34 cellular contexts compared by ENCODE assay signal in genomic region chr12:96156211-96156610, GRCh38.
"Had no signal": no experiment of that assay in that cellular context is flagged by ENCODE, and none has a peak within 500 bp of the region (broad histone marks: within the 10 kb centered on the region; RNA-seq: fewer than 3 reads in every experiment).

No MANE protein-coding gene starts in this region.

- H3K4me1 ChIP-seq: adrenal gland, body of pancreas, breast epithelium had no signal

- H3K27me3 Mint-ChIP-seq: activated B cell treated with CpG ODN at 0.5 μM for 24 hours; activated CD4-positive, alpha-beta memory T cell treated with anti-CD3 and anti-CD28 coated beads, Interleukin-2, amount 10 ng/mL, durations not matched to agents 7 days and 5 days; activated CD4-positive, alpha-beta T cell treated with anti-CD3 and anti-CD28 coated beads, Interleukin-2, amount 10 ng/mL, durations not matched to agents 7 days and 5 days; activated CD8-positive, alpha-beta memory T cell treated with anti-CD3 and anti-CD28 coated beads, Interleukin-2, amount 10 ng/mL, durations not matched to agents 7 days and 5 days; activated naive CD4-positive, alpha-beta T cell treated with anti-CD3 and anti-CD28 coated beads, Interleukin-2, amount 50 U/mL, for 24 hours; activated naive CD8-positive, alpha-beta T cell treated with anti-CD3 and anti-CD28 coated beads for 36 hours; activated T-cell treated with anti-CD3 and anti-CD28 coated beads, Interleukin-2, amount 50 U/mL, for 24 hours; central memory CD8-positive, alpha-beta T cell had no signal

- DNase-seq: activated B cell treated with CpG ODN at 0.5 μM for 24 hours; activated CD4-positive, alpha-beta memory T cell treated with anti-CD3 and anti-CD28 coated beads, Interleukin-2, amount 10 ng/mL, durations not matched to agents 7 days and 5 days; activated CD4-positive, alpha-beta T cell treated with anti-CD3 and anti-CD28 coated beads for 4 hours; activated CD4-positive, alpha-beta T cell treated with anti-CD3 and anti-CD28 coated beads, Interleukin-2, amount 10 ng/mL, durations not matched to agents 7 days and 5 days; activated CD4-positive, alpha-beta T cell treated with anti-CD3 and anti-CD28 coated beads, Interleukin-2, amount 50 U/mL, for 48 hours; activated CD4-positive, CD25-positive, alpha-beta regulatory T cell treated with anti-CD3 and anti-CD28 coated beads, Interleukin-2, amount 50 U/mL, for 72 hours; activated CD8-positive, alpha-beta memory T cell treated with anti-CD3 and anti-CD28 coated beads for 24 hours; activated CD8-positive, alpha-beta memory T cell treated with anti-CD3 and anti-CD28 coated beads, Interleukin-2, amount 10 ng/mL, durations not matched to agents 7 days and 5 days; activated CD8-positive, alpha-beta memory T cell treated with anti-CD3 and anti-CD28 coated beads, Interleukin-2, amount 50 U/mL, for 48 hours; activated CD8-positive, alpha-beta T cell treated with anti-CD3 and anti-CD28 coated beads, Interleukin-2, amount 10 ng/mL, durations not matched to agents 7 days and 5 days; activated effector memory CD4-positive, alpha-beta T cell treated with Interleukin-2 at 50 U/mL for 16 hours; activated gamma-delta T cell; activated naive CD4-positive, alpha-beta T cell treated with anti-CD3 and anti-CD28 coated beads, Interleukin-2, amount 10 ng/mL, durations not matched to agents 7 days and 5 days; activated naive CD4-positive, alpha-beta T cell treated with Interleukin-2 at 50 U/mL for 16 hours; activated naive CD8-positive, alpha-beta T cell treated with anti-CD3 and anti-CD28 coated beads for 36 hours; activated T-cell treated with anti-CD3 and anti-CD28 coated beads, Interleukin-2, amount 50 U/mL, for 24 hours; activated T-cell treated with anti-CD3 and anti-CD28 coated beads, Interleukin-2, amount 50 U/mL, for 48 hours; adrenal gland; amniotic stem cell; aorta; body of pancreas; brain microvascular endothelial cell; caudate nucleus; cerebellar nuclear complex; T-helper 1 cell; T-helper 2 cell; T-helper 9 cell had no signal

- H3K4me3 ChIP-seq: adrenal gland, body of pancreas, breast epithelium had no signal

- H3K9me3 Mint-ChIP-seq: activated B cell treated with CpG ODN at 0.5 μM for 24 hours; activated CD4-positive, alpha-beta T cell treated with anti-CD3 and anti-CD28 coated beads, Interleukin-2, amount 10 ng/mL, durations not matched to agents 7 days and 5 days; activated naive CD4-positive, alpha-beta T cell treated with anti-CD3 and anti-CD28 coated beads, Interleukin-2, amount 10 ng/mL, durations not matched to agents 7 days and 5 days; activated naive CD4-positive, alpha-beta T cell treated with anti-CD3 and anti-CD28 coated beads, Interleukin-2, amount 50 U/mL, for 24 hours; activated naive CD8-positive, alpha-beta T cell treated with anti-CD3 and anti-CD28 coated beads for 36 hours; activated T-cell treated with anti-CD3 and anti-CD28 coated beads, Interleukin-2, amount 50 U/mL, for 24 hours; activated T-helper 2 cell treated with anti-CD3 and anti-CD28 coated beads, Interferon-gamma antibody, Interleukin-2, Interleukin-4, amounts not matched to agents 10 μg/mL and 5 μg/mL and 100 μg/mL, durations not matched to agents 14 hours and 24 hours and 36 hours; central memory CD8-positive, alpha-beta T cell; T-helper 1 cell treated with Interleukin-12 subunit alpha and Interleukin-12 subunit beta and Interleukin-4 antibody, amounts not matched to agents 30 μg/mL and 1 μg/mL, for 36 hours; T-helper 2 cell treated with Interferon-gamma antibody and Interleukin-4, amounts not matched to agents 5 μg/mL and 100 μg/mL, for 36 hours had no signal

- H3K9me3 ChIP-seq: adrenal gland, body of pancreas, breast epithelium had no signal

- H3K36me3 ChIP-seq: adrenal gland, brain microvascular endothelial cell, breast epithelium had no signal

- ATAC-seq: activated CD8-positive, alpha-beta memory T cell treated with anti-CD3 and anti-CD28 coated beads, Interleukin-2, amount 10 ng/mL, durations not matched to agents 7 days and 5 days; activated CD8-positive, alpha-beta T cell treated with anti-CD3 and anti-CD28 coated beads, Interleukin-2, amount 10 ng/mL, durations not matched to agents 7 days and 5 days; body of pancreas had no signal

- H3K27me3 ChIP-seq: adrenal gland, body of pancreas, brain microvascular endothelial cell, breast epithelium had no signal

- H3K36me3 Mint-ChIP-seq: activated naive CD4-positive, alpha-beta T cell treated with anti-CD3 and anti-CD28 coated beads, Interleukin-2, amount 10 ng/mL, durations not matched to agents 7 days and 5 days; activated naive CD4-positive, alpha-beta T cell treated with anti-CD3 and anti-CD28 coated beads, Interleukin-2, amount 50 U/mL, for 24 hours; activated naive CD8-positive, alpha-beta T cell treated with anti-CD3 and anti-CD28 coated beads for 36 hours had no signal

- H3K27ac ChIP-seq: adrenal gland, body of pancreas, brain microvascular endothelial cell, breast epithelium, VCaP had no signal

- H3K4me3 Mint-ChIP-seq: activated B cell treated with CpG ODN at 0.5 μM for 24 hours; activated CD4-positive, alpha-beta memory T cell treated with anti-CD3 and anti-CD28 coated beads, Interleukin-2, amount 10 ng/mL, durations not matched to agents 7 days and 5 days; activated CD4-positive, alpha-beta T cell treated with anti-CD3 and anti-CD28 coated beads, Interleukin-2, amount 10 ng/mL, durations not matched to agents 7 days and 5 days; activated CD8-positive, alpha-beta memory T cell treated with anti-CD3 and anti-CD28 coated beads, Interleukin-2, amount 10 ng/mL, durations not matched to agents 7 days and 5 days; activated CD8-positive, alpha-beta T cell treated with anti-CD3 and anti-CD28 coated beads, Interleukin-2, amount 10 ng/mL, durations not matched to agents 7 days and 5 days; activated naive CD4-positive, alpha-beta T cell treated with anti-CD3 and anti-CD28 coated beads, Interleukin-2, amount 10 ng/mL, durations not matched to agents 7 days and 5 days; activated naive CD4-positive, alpha-beta T cell treated with anti-CD3 and anti-CD28 coated beads, Interleukin-2, amount 50 U/mL, for 24 hours; activated naive CD8-positive, alpha-beta T cell treated with anti-CD3 and anti-CD28 coated beads for 36 hours; activated T-cell treated with anti-CD3 and anti-CD28 coated beads, Interleukin-2, amount 50 U/mL, for 24 hours; central memory CD8-positive, alpha-beta T cell; T-helper 1 cell treated with Interleukin-12 subunit alpha and Interleukin-12 subunit beta and Interleukin-4 antibody, amounts not matched to agents 30 μg/mL and 1 μg/mL, for 36 hours; T-helper 2 cell treated with Interferon-gamma antibody and Interleukin-4, amounts not matched to agents 5 μg/mL and 100 μg/mL, for 36 hours had no signal

- H3K4me1 Mint-ChIP-seq: activated CD4-positive, alpha-beta memory T cell treated with anti-CD3 and anti-CD28 coated beads, Interleukin-2, amount 10 ng/mL, durations not matched to agents 7 days and 5 days; activated CD4-positive, alpha-beta T cell treated with anti-CD3 and anti-CD28 coated beads, Interleukin-2, amount 10 ng/mL, durations not matched to agents 7 days and 5 days; activated CD8-positive, alpha-beta memory T cell treated with anti-CD3 and anti-CD28 coated beads, Interleukin-2, amount 10 ng/mL, durations not matched to agents 7 days and 5 days; activated naive CD4-positive, alpha-beta T cell treated with anti-CD3 and anti-CD28 coated beads, Interleukin-2, amount 10 ng/mL, durations not matched to agents 7 days and 5 days; activated naive CD4-positive, alpha-beta T cell treated with anti-CD3 and anti-CD28 coated beads, Interleukin-2, amount 50 U/mL, for 24 hours; activated naive CD8-positive, alpha-beta T cell treated with anti-CD3 and anti-CD28 coated beads for 36 hours; central memory CD8-positive, alpha-beta T cell had no signal

- H3K27ac Mint-ChIP-seq: activated B cell treated with CpG ODN at 0.5 μM for 24 hours; activated CD4-positive, alpha-beta memory T cell treated with anti-CD3 and anti-CD28 coated beads, Interleukin-2, amount 10 ng/mL, durations not matched to agents 7 days and 5 days; activated CD4-positive, alpha-beta T cell treated with anti-CD3 and anti-CD28 coated beads, Interleukin-2, amount 10 ng/mL, durations not matched to agents 7 days and 5 days; activated CD8-positive, alpha-beta memory T cell treated with anti-CD3 and anti-CD28 coated beads, Interleukin-2, amount 10 ng/mL, durations not matched to agents 7 days and 5 days; activated CD8-positive, alpha-beta T cell treated with anti-CD3 and anti-CD28 coated beads, Interleukin-2, amount 10 ng/mL, durations not matched to agents 7 days and 5 days; activated naive CD4-positive, alpha-beta T cell treated with anti-CD3 and anti-CD28 coated beads, Interleukin-2, amount 50 U/mL, for 24 hours; activated naive CD8-positive, alpha-beta T cell treated with anti-CD3 and anti-CD28 coated beads for 36 hours; activated T-cell treated with anti-CD3 and anti-CD28 coated beads, Interleukin-2, amount 50 U/mL, for 24 hours; activated T-helper 2 cell treated with anti-CD3 and anti-CD28 coated beads, Interferon-gamma antibody, Interleukin-2, Interleukin-4, amounts not matched to agents 10 μg/mL and 5 μg/mL and 100 μg/mL, durations not matched to agents 14 hours and 24 hours and 36 hours; T-helper 1 cell treated with Interleukin-12 subunit alpha and Interleukin-12 subunit beta and Interleukin-4 antibody, amounts not matched to agents 30 μg/mL and 1 μg/mL, for 36 hours; T-helper 2 cell treated with Interferon-gamma antibody and Interleukin-4, amounts not matched to agents 5 μg/mL and 100 μg/mL, for 36 hours had no signal
